Comparison of ENCODE assay signal across 1 cellular context in the genomic region with DNA sequence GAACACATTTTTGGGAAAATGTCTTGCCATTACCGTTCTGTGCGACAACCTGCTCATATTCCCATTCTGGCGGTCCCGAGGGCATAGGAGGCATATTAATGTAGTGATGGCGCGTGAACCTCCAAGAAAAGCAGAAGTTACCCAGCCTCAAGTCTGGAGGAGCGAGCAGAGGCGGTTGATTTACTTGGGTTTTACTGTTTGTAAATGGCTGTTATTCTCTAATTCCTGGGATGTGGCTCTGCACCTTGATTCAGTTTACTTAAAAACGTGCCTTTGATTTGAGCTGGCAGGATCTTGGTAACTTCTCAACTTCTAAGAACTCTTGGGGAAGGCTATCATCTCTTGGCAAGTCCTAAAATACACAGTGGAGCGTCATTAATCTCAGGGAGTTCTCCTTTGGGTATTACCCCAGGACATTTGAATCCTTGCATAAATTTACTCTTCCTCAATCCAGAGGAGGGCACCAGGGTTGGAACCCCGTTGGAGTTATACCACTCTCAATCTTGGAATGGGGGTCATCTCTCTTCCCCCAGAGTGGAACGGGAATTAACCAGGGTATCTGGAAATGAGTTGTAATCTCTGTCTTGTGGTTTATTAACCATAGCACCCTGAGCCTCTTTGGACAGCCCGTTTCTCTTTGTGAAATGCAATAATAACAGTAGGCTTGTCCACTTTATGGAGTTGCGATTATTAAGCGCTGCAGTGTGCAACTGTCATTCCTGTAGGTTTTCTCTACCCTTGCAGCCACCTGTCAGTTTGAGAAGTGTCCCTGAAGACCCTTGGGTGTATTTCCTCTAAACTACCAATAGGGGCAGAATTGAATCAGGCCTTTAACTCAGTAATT.
TF ChIP-seq lines count a peak whose summit lies in the region.

No MANE protein-coding gene starts in this region.

TF ChIP-seq in GM12878, 131 proteins besides CTCF, POLR2A, EP300 and RAD21 (continued from another document and continues in another):
- TF ChIP-seq CBX3 (IDR thresholded peaks at IDR 0.05; ENCODE audit: borderline replicate concordance, low read depth): no peak
- no peak for TF ChIP-seq YBX1 (IDR thresholded peaks at IDR 0.05)
- TF ChIP-seq, protein P1, sequence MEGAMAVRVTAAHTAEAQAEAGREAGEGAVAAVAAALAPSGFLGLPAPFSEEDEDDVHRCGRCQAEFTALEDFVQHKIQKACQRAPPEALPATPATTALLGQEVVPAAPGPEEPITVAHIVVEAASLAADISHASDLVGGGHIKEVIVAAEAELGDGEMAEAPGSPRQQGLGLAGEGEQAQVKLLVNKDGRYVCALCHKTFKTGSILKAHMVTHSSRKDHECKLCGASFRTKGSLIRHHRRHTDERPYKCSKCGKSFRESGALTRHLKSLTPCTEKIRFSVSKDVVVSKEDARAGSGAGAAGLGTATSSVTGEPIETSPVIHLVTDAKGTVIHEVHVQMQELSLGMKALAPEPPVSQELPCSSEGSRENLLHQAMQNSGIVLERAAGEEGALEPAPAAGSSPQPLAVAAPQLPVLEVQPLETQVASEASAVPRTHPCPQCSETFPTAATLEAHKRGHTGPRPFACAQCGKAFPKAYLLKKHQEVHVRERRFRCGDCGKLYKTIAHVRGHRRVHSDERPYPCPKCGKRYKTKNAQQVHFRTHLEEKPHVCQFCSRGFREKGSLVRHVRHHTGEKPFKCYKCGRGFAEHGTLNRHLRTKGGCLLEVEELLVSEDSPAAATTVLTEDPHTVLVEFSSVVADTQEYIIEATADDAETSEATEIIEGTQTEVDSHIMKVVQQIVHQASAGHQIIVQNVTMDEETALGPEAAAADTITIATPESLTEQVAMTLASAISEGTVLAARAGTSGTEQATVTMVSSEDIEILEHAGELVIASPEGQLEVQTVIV (IDR thresholded peaks at IDR 0.05; ENCODE audit: borderline replicate concordance, partially characterized antibody): no peak
- TF ChIP-seq SIN3A (IDR thresholded peaks at IDR 0.05; ENCODE audit: low read depth, low read length): peak; percentile 88; the same call in 1 of the 2 replicates
- peak; percentile 49; the same call in 1 of the 2 replicates for TF ChIP-seq TCF7 (IDR thresholded peaks at IDR 0.05; ENCODE audit: borderline replicate concordance)
- TF ChIP-seq ZNF622 (IDR thresholded peaks at IDR 0.05): no peak
- TF ChIP-seq USF1 (IDR thresholded peaks at IDR 0.05; ENCODE audit: borderline replicate concordance, extremely low read length, insufficient read depth, low read depth, low read length): no peak
- peak; percentile 51; the same call in 1 of the 2 replicates for TF ChIP-seq IKZF1 (conservative IDR thresholded peaks at IDR 0.05)
- no peak for TF ChIP-seq STAT3 (IDR thresholded peaks at IDR 0.05; ENCODE audit: low read depth, low read length)
- no peak for TF ChIP-seq RCOR1 (conservative IDR thresholded peaks at IDR 0.05; ENCODE audit: low read depth, low read length)
- TF ChIP-seq, protein P2, sequence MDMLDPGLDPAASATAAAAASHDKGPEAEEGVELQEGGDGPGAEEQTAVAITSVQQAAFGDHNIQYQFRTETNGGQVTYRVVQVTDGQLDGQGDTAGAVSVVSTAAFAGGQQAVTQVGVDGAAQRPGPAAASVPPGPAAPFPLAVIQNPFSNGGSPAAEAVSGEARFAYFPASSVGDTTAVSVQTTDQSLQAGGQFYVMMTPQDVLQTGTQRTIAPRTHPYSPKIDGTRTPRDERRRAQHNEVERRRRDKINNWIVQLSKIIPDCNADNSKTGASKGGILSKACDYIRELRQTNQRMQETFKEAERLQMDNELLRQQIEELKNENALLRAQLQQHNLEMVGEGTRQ (IDR thresholded peaks at IDR 0.05; ENCODE audit: borderline replicate concordance, low read depth, low read length): no peak
- no peak for TF ChIP-seq NBN (IDR thresholded peaks at IDR 0.05)
- TF ChIP-seq RAD51 (IDR thresholded peaks at IDR 0.05): no peak
- peak; percentile 81 for TF ChIP-seq RUNX3 (IDR thresholded peaks at IDR 0.05; ENCODE audit: low read length)
- TF ChIP-seq, protein P3, sequence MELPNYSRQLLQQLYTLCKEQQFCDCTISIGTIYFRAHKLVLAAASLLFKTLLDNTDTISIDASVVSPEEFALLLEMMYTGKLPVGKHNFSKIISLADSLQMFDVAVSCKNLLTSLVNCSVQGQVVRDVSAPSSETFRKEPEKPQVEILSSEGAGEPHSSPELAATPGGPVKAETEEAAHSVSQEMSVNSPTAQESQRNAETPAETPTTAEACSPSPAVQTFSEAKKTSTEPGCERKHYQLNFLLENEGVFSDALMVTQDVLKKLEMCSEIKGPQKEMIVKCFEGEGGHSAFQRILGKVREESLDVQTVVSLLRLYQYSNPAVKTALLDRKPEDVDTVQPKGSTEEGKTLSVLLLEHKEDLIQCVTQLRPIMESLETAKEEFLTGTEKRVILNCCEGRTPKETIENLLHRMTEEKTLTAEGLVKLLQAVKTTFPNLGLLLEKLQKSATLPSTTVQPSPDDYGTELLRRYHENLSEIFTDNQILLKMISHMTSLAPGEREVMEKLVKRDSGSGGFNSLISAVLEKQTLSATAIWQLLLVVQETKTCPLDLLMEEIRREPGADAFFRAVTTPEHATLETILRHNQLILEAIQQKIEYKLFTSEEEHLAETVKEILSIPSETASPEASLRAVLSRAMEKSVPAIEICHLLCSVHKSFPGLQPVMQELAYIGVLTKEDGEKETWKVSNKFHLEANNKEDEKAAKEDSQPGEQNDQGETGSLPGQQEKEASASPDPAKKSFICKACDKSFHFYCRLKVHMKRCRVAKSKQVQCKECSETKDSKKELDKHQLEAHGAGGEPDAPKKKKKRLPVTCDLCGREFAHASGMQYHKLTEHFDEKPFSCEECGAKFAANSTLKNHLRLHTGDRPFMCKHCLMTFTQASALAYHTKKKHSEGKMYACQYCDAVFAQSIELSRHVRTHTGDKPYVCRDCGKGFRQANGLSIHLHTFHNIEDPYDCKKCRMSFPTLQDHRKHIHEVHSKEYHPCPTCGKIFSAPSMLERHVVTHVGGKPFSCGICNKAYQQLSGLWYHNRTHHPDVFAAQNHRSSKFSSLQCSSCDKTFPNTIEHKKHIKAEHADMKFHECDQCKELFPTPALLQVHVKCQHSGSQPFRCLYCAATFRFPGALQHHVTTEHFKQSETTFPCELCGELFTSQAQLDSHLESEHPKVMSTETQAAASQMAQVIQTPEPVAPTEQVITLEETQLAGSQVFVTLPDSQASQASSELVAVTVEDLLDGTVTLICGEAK (IDR thresholded peaks at IDR 0.05; ENCODE audit: borderline replicate concordance): no peak
- TF ChIP-seq STAT1 (conservative IDR thresholded peaks at IDR 0.05): no peak
- no peak for TF ChIP-seq CHD2 (IDR thresholded peaks at IDR 0.05; ENCODE audit: borderline replicate concordance, low read depth, low read length)
- TF ChIP-seq, protein P4, sequence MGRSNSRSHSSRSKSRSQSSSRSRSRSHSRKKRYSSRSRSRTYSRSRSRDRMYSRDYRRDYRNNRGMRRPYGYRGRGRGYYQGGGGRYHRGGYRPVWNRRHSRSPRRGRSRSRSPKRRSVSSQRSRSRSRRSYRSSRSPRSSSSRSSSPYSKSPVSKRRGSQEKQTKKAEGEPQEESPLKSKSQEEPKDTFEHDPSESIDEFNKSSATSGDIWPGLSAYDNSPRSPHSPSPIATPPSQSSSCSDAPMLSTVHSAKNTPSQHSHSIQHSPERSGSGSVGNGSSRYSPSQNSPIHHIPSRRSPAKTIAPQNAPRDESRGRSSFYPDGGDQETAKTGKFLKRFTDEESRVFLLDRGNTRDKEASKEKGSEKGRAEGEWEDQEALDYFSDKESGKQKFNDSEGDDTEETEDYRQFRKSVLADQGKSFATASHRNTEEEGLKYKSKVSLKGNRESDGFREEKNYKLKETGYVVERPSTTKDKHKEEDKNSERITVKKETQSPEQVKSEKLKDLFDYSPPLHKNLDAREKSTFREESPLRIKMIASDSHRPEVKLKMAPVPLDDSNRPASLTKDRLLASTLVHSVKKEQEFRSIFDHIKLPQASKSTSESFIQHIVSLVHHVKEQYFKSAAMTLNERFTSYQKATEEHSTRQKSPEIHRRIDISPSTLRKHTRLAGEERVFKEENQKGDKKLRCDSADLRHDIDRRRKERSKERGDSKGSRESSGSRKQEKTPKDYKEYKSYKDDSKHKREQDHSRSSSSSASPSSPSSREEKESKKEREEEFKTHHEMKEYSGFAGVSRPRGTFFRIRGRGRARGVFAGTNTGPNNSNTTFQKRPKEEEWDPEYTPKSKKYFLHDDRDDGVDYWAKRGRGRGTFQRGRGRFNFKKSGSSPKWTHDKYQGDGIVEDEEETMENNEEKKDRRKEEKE (IDR thresholded peaks at IDR 0.05): no peak
- TF ChIP-seq MYB (IDR thresholded peaks at IDR 0.05; ENCODE audit: borderline replicate concordance, low read depth, low read length): no peak
- TF ChIP-seq, protein P5, sequence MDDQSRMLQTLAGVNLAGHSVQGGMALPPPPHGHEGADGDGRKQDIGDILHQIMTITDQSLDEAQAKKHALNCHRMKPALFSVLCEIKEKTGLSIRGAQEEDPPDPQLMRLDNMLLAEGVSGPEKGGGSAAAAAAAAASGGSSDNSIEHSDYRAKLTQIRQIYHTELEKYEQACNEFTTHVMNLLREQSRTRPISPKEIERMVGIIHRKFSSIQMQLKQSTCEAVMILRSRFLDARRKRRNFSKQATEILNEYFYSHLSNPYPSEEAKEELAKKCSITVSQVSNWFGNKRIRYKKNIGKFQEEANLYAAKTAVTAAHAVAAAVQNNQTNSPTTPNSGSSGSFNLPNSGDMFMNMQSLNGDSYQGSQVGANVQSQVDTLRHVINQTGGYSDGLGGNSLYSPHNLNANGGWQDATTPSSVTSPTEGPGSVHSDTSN (IDR thresholded peaks at IDR 0.05; ENCODE audit: insufficient replicate concordance, low read depth, low read length): peak; percentile 65
- TF ChIP-seq, protein P6, sequence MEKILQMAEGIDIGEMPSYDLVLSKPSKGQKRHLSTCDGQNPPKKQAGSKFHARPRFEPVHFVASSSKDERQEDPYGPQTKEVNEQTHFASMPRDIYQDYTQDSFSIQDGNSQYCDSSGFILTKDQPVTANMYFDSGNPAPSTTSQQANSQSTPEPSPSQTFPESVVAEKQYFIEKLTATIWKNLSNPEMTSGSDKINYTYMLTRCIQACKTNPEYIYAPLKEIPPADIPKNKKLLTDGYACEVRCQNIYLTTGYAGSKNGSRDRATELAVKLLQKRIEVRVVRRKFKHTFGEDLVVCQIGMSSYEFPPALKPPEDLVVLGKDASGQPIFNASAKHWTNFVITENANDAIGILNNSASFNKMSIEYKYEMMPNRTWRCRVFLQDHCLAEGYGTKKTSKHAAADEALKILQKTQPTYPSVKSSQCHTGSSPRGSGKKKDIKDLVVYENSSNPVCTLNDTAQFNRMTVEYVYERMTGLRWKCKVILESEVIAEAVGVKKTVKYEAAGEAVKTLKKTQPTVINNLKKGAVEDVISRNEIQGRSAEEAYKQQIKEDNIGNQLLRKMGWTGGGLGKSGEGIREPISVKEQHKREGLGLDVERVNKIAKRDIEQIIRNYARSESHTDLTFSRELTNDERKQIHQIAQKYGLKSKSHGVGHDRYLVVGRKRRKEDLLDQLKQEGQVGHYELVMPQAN (conservative IDR thresholded peaks at IDR 0.05): peak; percentile 34
- no peak for TF ChIP-seq BACH1 (IDR thresholded peaks at IDR 0.05; ENCODE audit: borderline replicate concordance)
- TF ChIP-seq BHLHE40 (IDR thresholded peaks at IDR 0.05; ENCODE audit: borderline replicate concordance in 1 of 2, low read depth in 2 of 2, low read length in 1 of 2): no peak
- TF ChIP-seq MYC (IDR thresholded peaks at IDR 0.05; ENCODE audit: insufficient read depth, insufficient read length, insufficient replicate concordance, low read length, severe bottlenecking): no peak
- TF ChIP-seq ELK1 (IDR thresholded peaks at IDR 0.05; ENCODE audit: low read depth, low read length): no peak
- TF ChIP-seq PML (IDR thresholded peaks at IDR 0.05; ENCODE audit: low read length): no peak
- no peak for TF ChIP-seq HDAC2 (IDR thresholded peaks at IDR 0.05)
- no peak for TF ChIP-seq CEBPB (IDR thresholded peaks at IDR 0.05; ENCODE audit: borderline replicate concordance in 1 of 2, low read depth in 2 of 2, low read length in 2 of 2)
- no peak for TF ChIP-seq KLF5 (IDR thresholded peaks at IDR 0.05; ENCODE audit: partially characterized antibody)
- no peak for TF ChIP-seq GABPA (IDR thresholded peaks at IDR 0.05; ENCODE audit: low read depth)
- TF ChIP-seq BMI1 (IDR thresholded peaks at IDR 0.05; ENCODE audit: borderline replicate concordance): no peak
- TF ChIP-seq PAX5 (IDR thresholded peaks at IDR 0.05; ENCODE audit: borderline replicate concordance, low read depth, low read length): no peak
- TF ChIP-seq SP1 (IDR thresholded peaks at IDR 0.05; ENCODE audit: low read depth, low read length): no peak
- no peak for TF ChIP-seq ATF7 (IDR thresholded peaks at IDR 0.05; ENCODE audit: low read depth)
- TF ChIP-seq YY1 (IDR thresholded peaks at IDR 0.05; ENCODE audit: low read depth, low read length): no peak
- no peak for TF ChIP-seq PAX8 (IDR thresholded peaks at IDR 0.05)
- TF ChIP-seq SKIL (IDR thresholded peaks at IDR 0.05; ENCODE audit: low read depth, poor library complexity, severe bottlenecking): no peak
- no peak for TF ChIP-seq KDM1A (IDR thresholded peaks at IDR 0.05; ENCODE audit: borderline replicate concordance)
- TF ChIP-seq SPI1 (IDR thresholded peaks at IDR 0.05; ENCODE audit: borderline replicate concordance, insufficient read depth, low read depth, low read length): no peak
- TF ChIP-seq POLR2AphosphoS5 (IDR thresholded peaks at IDR 0.05; ENCODE audit: low read length): no peak
